Comparison of ENCODE assay signal across 26 cellular contexts in the genomic region with DNA sequence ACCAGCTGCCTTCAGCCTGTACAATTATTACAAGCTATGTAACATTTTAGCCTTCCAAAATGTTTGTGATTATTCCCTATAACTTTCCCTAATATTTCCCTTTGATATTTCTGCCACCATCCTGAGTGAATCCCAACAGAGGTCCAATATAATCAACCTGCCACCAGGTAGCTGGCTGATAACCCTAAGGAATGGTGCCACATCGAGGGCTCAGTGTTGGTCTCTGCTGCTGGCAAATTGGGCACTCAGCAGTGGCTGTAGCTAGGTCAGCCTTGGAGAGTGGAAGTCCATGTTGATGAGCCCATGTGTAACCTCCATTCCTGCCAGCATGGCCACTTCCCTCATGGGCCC.
"Had no signal": no experiment of that assay in that cellular context is flagged by ENCODE, and none has a peak within 500 bp of the region (broad histone marks: within the 10 kb centered on the region; RNA-seq: fewer than 3 reads in every experiment).

No MANE protein-coding gene starts in this region.

- H3K9me3 ChIP-seq: lower lobe of right lung, right atrium auricular region, suprapubic skin, tibial artery, uterus had no signal

- H3K27ac Mint-ChIP-seq: immature natural killer cell; naive thymus-derived CD8-positive, alpha-beta T cell; nephron; stimulated activated naive CD8-positive, alpha-beta T cell treated with anti-CD3 and anti-CD28 coated beads, Interleukin-15, Interleukin-2, amounts not matched to agents 100 ng/mL and 50 ng/mL, for 24 hours had no signal

- H3K4me1 ChIP-seq: left ventricle myocardium inferior, lower lobe of right lung, parathyroid adenoma, right atrium auricular region, suprapubic skin, tibial artery, uterus had no signal

- H3K9me3 Mint-ChIP-seq: stimulated activated naive CD8-positive, alpha-beta T cell treated with anti-CD3 and anti-CD28 coated beads, Interleukin-15, Interleukin-2, amounts not matched to agents 100 ng/mL and 50 ng/mL, for 24 hours had no signal

- H3K36me3 Mint-ChIP-seq: immature natural killer cell had no signal

- DNase-seq: hypothalamus; immature natural killer cell; kidney; left colon; left ventricle myocardium inferior; lower lobe of right lung; mammary epithelial cell; mesenchymal stem cell; naive thymus-derived CD8-positive, alpha-beta T cell; nucleus accumbens; stimulated activated CD4-positive, alpha-beta T cell treated with anti-CD3 and anti-CD28 coated beads, Interleukin-12 subunit alpha, Interleukin-12 subunit beta, amount 100 ng/mL, for 4 hours; stimulated activated CD4-positive, alpha-beta T cell treated with anti-CD3 and anti-CD28 coated beads, Interleukin-15, amount 100 ng/mL, for 24 hours; stimulated activated CD4-positive, alpha-beta T cell treated with anti-CD3 and anti-CD28 coated beads, Interleukin-2, amount 100 ng/mL, for 24 hours; stimulated activated CD4-positive, alpha-beta T cell treated with anti-CD3 and anti-CD28 coated beads, Interleukin-4, amount 100 ng/mL, for 1 hour; stimulated activated naive CD4-positive, alpha-beta T cell; tibial artery; uterus had no signal

- H3K36me3 ChIP-seq: left ventricle myocardium inferior, lower lobe of right lung, right atrium auricular region, suprapubic skin, thoracic aorta, tibial artery, uterus had no signal

- H3K4me3 ChIP-seq: left ventricle myocardium inferior, lower lobe of right lung, right atrium auricular region, skin epidermis, suprapubic skin, thoracic aorta, tibial artery, uterus had no signal

- H3K4me3 Mint-ChIP-seq: immature natural killer cell; naive thymus-derived CD8-positive, alpha-beta T cell; nephron; neural crest cell; stimulated activated naive CD8-positive, alpha-beta T cell treated with anti-CD3 and anti-CD28 coated beads, Interleukin-15, Interleukin-2, amounts not matched to agents 100 ng/mL and 50 ng/mL, for 24 hours had no signal

- H3K27ac ChIP-seq: left ventricle myocardium inferior, lower lobe of right lung, parathyroid adenoma, right atrium auricular region, skin epidermis, suprapubic skin, thoracic aorta, tibial artery, uterus had no signal

- H3K4me1 Mint-ChIP-seq: immature natural killer cell; naive thymus-derived CD8-positive, alpha-beta T cell; nephron; neural crest cell had no signal

- H3K27me3 ChIP-seq: right atrium auricular region, uterus had no signal

- ATAC-seq: left colon; lower lobe of right lung; naive thymus-derived CD8-positive, alpha-beta T cell; sciatic nerve had no signal
